ENCODE assay signal across 1 cellular context in the genomic region with DNA sequence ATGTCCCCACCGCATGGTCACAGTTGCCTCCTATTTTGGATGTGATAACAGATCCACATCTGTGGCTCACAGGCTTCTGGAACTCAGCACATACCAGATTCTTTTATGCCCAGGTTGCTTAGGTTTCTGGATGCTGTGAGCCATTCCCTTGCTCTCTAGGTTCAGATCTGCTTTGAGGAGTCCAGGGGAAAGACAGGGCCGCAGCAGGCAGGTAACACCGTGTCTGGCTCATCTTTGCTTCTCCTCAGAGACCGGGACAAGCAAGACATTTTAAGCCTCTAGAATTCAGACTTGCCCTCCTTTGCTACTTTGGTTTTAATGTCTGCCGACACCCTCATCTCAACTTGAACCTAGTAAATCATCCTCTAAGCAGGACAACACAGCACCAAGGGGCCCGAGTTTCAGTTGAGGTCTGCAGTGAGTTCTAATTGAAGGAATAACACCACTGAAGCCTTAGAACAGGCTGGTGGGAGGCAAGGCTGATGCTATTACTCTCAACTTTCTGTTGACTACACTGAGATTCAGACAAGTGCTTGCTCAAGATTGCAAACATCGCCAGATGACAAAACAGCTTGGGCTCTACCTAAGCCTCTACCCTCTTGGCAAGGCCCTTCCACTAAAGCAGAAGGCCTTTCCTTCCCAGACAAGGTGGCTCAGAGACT.
TF ChIP-seq lines count a peak whose summit lies in the region.

No MANE protein-coding gene starts in this region.

TF ChIP-seq in HCT116, 20 proteins besides CTCF, POLR2A, EP300 and RAD21 (continued from another document):
- TF ChIP-seq ZNF274 (IDR thresholded peaks at IDR 0.05; ENCODE audit: low read depth, low read length) (no peak), EZH2phosphoT487 (IDR thresholded peaks at IDR 0.05; ENCODE audit: borderline replicate concordance) (no peak), REST (IDR thresholded peaks at IDR 0.05; ENCODE audit: low read depth) (no peak), MAX (IDR thresholded peaks at IDR 0.05) (no peak)
TF ChIP-seq in HCT116: peak in this region for 0.
